8 cellular contexts compared by ENCODE assay signal in genomic region chr14:88792572-88793258, GRCh38. TPM values are rescaled to one million over a fixed set of nuclear protein-coding genes. Genes with fewer than 3 reads are reported as not detected.
DNase-seq lines count a peak whose midpoint lies in the region; ATAC-seq and TF ChIP-seq lines count a peak whose summit lies in the region.

Gene EML5 (minus strand): TSS chr14:88792953. CDS start chr14:88792503, 450 bp downstream.

- no peak for TF ChIP-seq CTCF in activated B cell treated with CpG ODN at 0.5 μM for 24 hours (IDR thresholded peaks at IDR 0.05)

- peaks cover 24% of the 10 kb centered on the region for H3K4me1 Mint-ChIP-seq in activated B cell treated with CpG ODN at 0.5 μM for 24 hours

- no peaks in the 10 kb centered on the region for H3K9me3 Mint-ChIP-seq in activated B cell treated with CpG ODN at 0.5 μM for 24 hours

- peak within 1 kb of the TSS; percentile 62 for H3K27ac ChIP-seq in caudate nucleus (ENCODE audit: low read depth, low read length)

- no peaks in the 10 kb centered on the region for H3K27me3 Mint-ChIP-seq in activated B cell treated with CpG ODN at 0.5 μM for 24 hours

- peaks cover 2% of the 10 kb centered on the region for H3K36me3 Mint-ChIP-seq in activated B cell treated with CpG ODN at 0.5 μM for 24 hours (ENCODE audit: low read depth)

- peak within 1 kb of the TSS; percentile 71 for H3K27ac Mint-ChIP-seq in activated B cell treated with CpG ODN at 0.5 μM for 24 hours

- CTCF ChIA-PET in activated B cell treated with CpG ODN at 0.5 μM for 24 hours (lab: Charles Lee): interaction anchor here (1.0 to 1.7 kb wide), 4 partner anchors 24 to 300 kb away, joined by 3 to 5 read pairs (median 4); partner anchors contain the start of gene TTC8

- intact Hi-C loops in activated B cell treated with CpG ODN at 0.5 μM for 24 hours (cut with micrococcal nuclease): loop anchor here (1.0 to 10.0 kb wide), 11 partner anchors 32 to 1606 kb away; partner anchors contain the start of genes EFCAB11, GALC, NRDE2 and PSMC1

- peak within 1 kb of the TSS; percentile 89 for H3K4me3 Mint-ChIP-seq in activated B cell treated with CpG ODN at 0.5 μM for 24 hours

- DNase-seq in A172 (ENCODE audit: low spot score): peak; percentile 8
- DNase-seq in NCI-H2171 (lab: John Stamatoyannopoulos, UW): peak; percentile 89
- peak; percentile 81 for DNase-seq in activated B cell treated with CpG ODN at 0.5 μM for 24 hours
- DNase-seq in caudate nucleus (lab: John Stamatoyannopoulos, UW): peak in 59 of 61 donors; percentile 31 to 91 (median 77)
- peak; percentile 87 for DNase-seq in islet precursor cell
- DNase-seq in stimulated activated CD4-positive, alpha-beta T cell treated with anti-CD3 and anti-CD28 coated beads, Interleukin-12 subunit alpha, Interleukin-12 subunit beta, amount 100 ng/mL, for 24 hours (ENCODE audit: low read depth in 2 of 2): peak; percentile 66 to 77

- ATAC-seq in GM18511 (IDR thresholded peaks at IDR 0.05; ENCODE audit: unreplicated experiment): peak; percentile 89
- ATAC-seq in HG03064 (IDR thresholded peaks at IDR 0.05; ENCODE audit: low read depth, unreplicated experiment): peak; percentile 91
- ATAC-seq in activated B cell treated with CpG ODN at 0.5 μM for 24 hours (ENCODE audit: low read depth): peak; percentile 86

- POLR2A ChIA-PET in activated B cell treated with CpG ODN at 0.5 μM for 24 hours (lab: Charles Lee): interaction anchor here (1.5 kb wide), 2 partner anchors 32 to 1163 kb away, joined by 4 to 8 read pairs; partner anchors contain the start of genes TDP1 and TTC8

RNA-seq across cellular contexts. Expression of gene EML5, which starts in this region (rescaled TPM):
- 0.24 and 0.34 TPM in 2 replicates for total RNA-seq in A172 (2014; rRNA removed; shearing (Covaris generic))
- 3.8 and 5.0 TPM in 2 replicates for total RNA-seq in activated B cell treated with CpG ODN at 0.5 μM for 24 hours

Comparison
In these comparisons a context has a peak if more than half of its experiments do, and no peak if none do; other contexts are left out.
1. Peak in every context shown above with its lines: DNase-seq, ATAC-seq and H3K27ac ChIP-seq.
2. Peak in DNase-seq in A172; RNA of the gene not detected or under 1 TPM.
3. DNase-seq: peak in every context shown above with its lines; median percentile 89 in NCI-H2171; 87 in islet precursor cell; 81 in activated B cell treated with CpG ODN at 0.5 μM for 24 hours; 77 in caudate nucleus; 72 in stimulated activated CD4-positive, alpha-beta T cell treated with anti-CD3 and anti-CD28 coated beads, Interleukin-12 subunit alpha, Interleukin-12 subunit beta, amount 100 ng/mL, for 24 hours; 8 in A172.